In genomic region chr1:12014141-12014981, GRCh38 we compare ENCODE assay signal across 7 cellular contexts. TPM values are rescaled to one million over a fixed set of nuclear protein-coding genes. Genes with fewer than 3 reads are reported as not detected.
DNase-seq lines count a peak whose midpoint lies in the region; ATAC-seq and TF ChIP-seq lines count a peak whose summit lies in the region.

No MANE protein-coding gene starts in this region.

- H3K79me2 ChIP-seq in osteoblast (ENCODE audit: insufficient read depth, low read length) = peaks cover under 1% of the 10 kb centered on the region

- H3K4me3 ChIP-seq in choroid plexus epithelial cell (ENCODE audit: low read depth, low read length) (no peak overlapping the region), osteoblast (ENCODE audit: insufficient read depth, low read length) (no peak overlapping the region)

- peaks cover 24% of the 10 kb centered on the region for H3K36me3 ChIP-seq in osteoblast (ENCODE audit: insufficient read depth, low read length)

- no peaks in the 10 kb centered on the region for H3K9me3 ChIP-seq in osteoblast (ENCODE audit: low read depth, low read length)

- ATAC-seq in GM21526 (IDR thresholded peaks at IDR 0.05; ENCODE audit: low FRiP score, unreplicated experiment) (no peak), HG03097 (IDR thresholded peaks at IDR 0.05; ENCODE audit: low FRiP score, unreplicated experiment) (no peak)

- H2AFZ ChIP-seq in osteoblast (ENCODE audit: low read length) = peak overlapping the region; percentile 44

- H3K27ac ChIP-seq in osteoblast (ENCODE audit: low read depth, low read length) = peak overlapping the region; percentile 87

- peaks cover 25% of the 10 kb centered on the region for H3K4me1 ChIP-seq in osteoblast (ENCODE audit: insufficient read depth, low read length)

- peak; percentile 62 for DNase-seq in EL
- peak; percentile 40 for DNase-seq in NCI-H510A (lab: John Stamatoyannopoulos, UW)
- no peak for DNase-seq in choroid plexus epithelial cell (ENCODE audit: low read depth)
- peak; percentile 88 for DNase-seq in osteoblast (ENCODE audit: insufficient read length, low spot score, missing footprints)
- DNase-seq in H4 (ENCODE audit: low spot score) = no peak

- peak; percentile 36 for TF ChIP-seq CTCF in choroid plexus epithelial cell (conservative IDR thresholded peaks at IDR 0.05; ENCODE audit: low read depth, low read length)
- no peak for TF ChIP-seq CTCF in osteoblast (IDR thresholded peaks at IDR 0.05; ENCODE audit: extremely low read depth, low read depth, low read length)

- H3K4me2 ChIP-seq in osteoblast (ENCODE audit: insufficient read depth, low read length) = no peak overlapping the region

- H3K27me3 ChIP-seq in osteoblast (ENCODE audit: insufficient read depth, low read length) = no peaks in the 10 kb centered on the region

- H4K20me1 ChIP-seq in osteoblast (ENCODE audit: insufficient read depth, low read length) = no peaks in the 10 kb centered on the region

RNA-seq across cellular contexts. Expression of gene MIIP, which starts 4.9 kb away (rescaled TPM):
- 24.2 and 26.4 TPM in 2 replicates for total RNA-seq in osteoblast
- total RNA-seq in H4 (2014; rRNA removed; shearing (Covaris generic)) = 15.3 and 18.6 TPM in 2 replicates

RNA-seq across cellular contexts. Expression of gene MFN2, which starts 34.1 kb away (rescaled TPM):
- 46.0 and 51.0 TPM in 2 replicates for total RNA-seq in osteoblast
- 38.4 and 40.1 TPM in 2 replicates for total RNA-seq in H4 (2014; rRNA removed; shearing (Covaris generic))

RNA-seq across cellular contexts. Expression of gene TNFRSF8, which starts 48.7 kb away (rescaled TPM):
- under 0.01 and 0.29 TPM in 2 replicates for total RNA-seq in osteoblast
- total RNA-seq in H4 (2014; rRNA removed; shearing (Covaris generic)) = 0.02 TPM in 1 of 2 replicates, not detected in the other

Comparison
In these comparisons a context has a peak if more than half of its experiments do, and no peak if none do; other contexts are left out.
1. DNase-seq: peak in EL (single experiment), NCI-H510A (single experiment) and osteoblast (single experiment); none in choroid plexus epithelial cell (single experiment) and H4 (single experiment).